Comparison of ENCODE assay signal across 8 cellular contexts in genomic region chr17:80195671-80196529, GRCh38. TPM values are rescaled to one million over a fixed set of nuclear protein-coding genes. Genes with fewer than 3 reads are reported as not detected.
DNase-seq lines count a peak whose midpoint lies in the region; ATAC-seq and TF ChIP-seq lines count a peak whose summit lies in the region.

No MANE protein-coding gene starts in this region.

- peak; percentile 99 for TF ChIP-seq CTCF in Loucy (conservative IDR thresholded peaks at IDR 0.05; ENCODE audit: low read length)
- peak; percentile 86 for TF ChIP-seq CTCF in fibroblast of villous mesenchyme (IDR thresholded peaks at IDR 0.05; ENCODE audit: insufficient read depth, low read depth, low read length)

- no peaks in the 10 kb centered on the region for H3K9me2 ChIP-seq in Loucy (replicated peaks; ENCODE audit: low read depth, low read length)

- H3K4me2 ChIP-seq in Loucy (ENCODE audit: low read depth, low read length, poor library complexity, severe bottlenecking), result no peak overlapping the region

- POLR2A ChIA-PET in CD8-positive, alpha-beta memory T cell (lab: Charles Lee), result interaction anchor here (0.6 to 1.1 kb wide), 4 partner anchors 23 to 219 kb away, joined by 3 to 5 read pairs (median 3); no protein-coding TSS in a partner anchor

- H3K36me3 Mint-ChIP-seq in CD8-positive, alpha-beta memory T cell, result no peaks in the 10 kb centered on the region

- peak; percentile 44 to 75 (median 56) for DNase-seq in CD8-positive, alpha-beta memory T cell
- DNase-seq in activated T-cell treated with anti-CD3 and anti-CD28 coated beads for 48 hours (ENCODE audit: low read depth), result peak; percentile 27
- no peak for DNase-seq in fibroblast of villous mesenchyme (ENCODE audit: low read depth)
- peak; percentile 63 for DNase-seq in stimulated activated CD4-positive, alpha-beta T cell treated with anti-CD3 and anti-CD28 coated beads, Interleukin-4, amount 100 ng/mL, for 24 hours
- no peak for DNase-seq in SKM-1 treated with dmso at 0.1 percent for 144 hours (lab: John Stamatoyannopoulos, UW; ENCODE audit: unreplicated experiment)
- DNase-seq in NCI-H2227 treated with DMSO at 0.1 percent for 48 hours (lab: John Stamatoyannopoulos, UW), result no peak

- no peaks in the 10 kb centered on the region for H3K9me3 ChIP-seq in CD8-positive, alpha-beta memory T cell (ENCODE audit: low read length)
- H3K9me3 ChIP-seq in Loucy (ENCODE audit: insufficient read depth, low read depth, low read length), result no peaks in the 10 kb centered on the region

- CTCF ChIA-PET in CD8-positive, alpha-beta memory T cell (lab: Charles Lee), result interaction anchor here (0.6 to 2.8 kb wide), 27 partner anchors 10 to 199 kb away, joined by 3 to 22 read pairs (median 4); partner anchors contain the start of genes GAA, SGSH and SLC26A11

- no peaks in the 10 kb centered on the region for H3K36me3 ChIP-seq in CD8-positive, alpha-beta memory T cell (ENCODE audit: insufficient read depth, low read length)
- H3K36me3 ChIP-seq in Loucy (ENCODE audit: insufficient read depth, low read length), result no peaks in the 10 kb centered on the region

- H3K4me3 Mint-ChIP-seq in CD8-positive, alpha-beta memory T cell, result no peak overlapping the region

- no peaks in the 10 kb centered on the region for H3K9me3 Mint-ChIP-seq in CD8-positive, alpha-beta memory T cell

- H3K27ac Mint-ChIP-seq in CD8-positive, alpha-beta memory T cell, result peak overlapping the region in 2 of 8 donors; percentile 17 to 38

- H3K4me1 Mint-ChIP-seq in CD8-positive, alpha-beta memory T cell, result peaks cover 0 to 2% (median 0%) of the 10 kb centered on the region in 3 donors

- no peak overlapping the region for H3K9ac ChIP-seq in Loucy (ENCODE audit: low read depth, low read length, poor library complexity, severe bottlenecking)

- H3K4me1 ChIP-seq in CD8-positive, alpha-beta memory T cell (ENCODE audit: insufficient read depth, low read length), result no peaks in the 10 kb centered on the region
- H3K4me1 ChIP-seq in Loucy (ENCODE audit: insufficient read depth, low read length, poor library complexity, severe bottlenecking), result no peaks in the 10 kb centered on the region

- H2AFZ ChIP-seq in Loucy (ENCODE audit: low read length), result no peak overlapping the region

- H4K20me1 ChIP-seq in Loucy (ENCODE audit: insufficient read depth, low read length, poor library complexity, severe bottlenecking), result no peaks in the 10 kb centered on the region

- H3K27me3 Mint-ChIP-seq in CD8-positive, alpha-beta memory T cell, result peaks cover 8 to 9% of the 10 kb centered on the region in 2 donors

- no peak overlapping the region for H3K27ac ChIP-seq in CD8-positive, alpha-beta memory T cell (ENCODE audit: low read depth, low read length)

- no peak for ATAC-seq in GM18909 (IDR thresholded peaks at IDR 0.05; ENCODE audit: poor library complexity, unreplicated experiment)

- H3K27me3 ChIP-seq in CD8-positive, alpha-beta memory T cell (ENCODE audit: insufficient read depth, low read length, poor library complexity, severe bottlenecking), result no peaks in the 10 kb centered on the region
- H3K27me3 ChIP-seq in Loucy (ENCODE audit: insufficient read depth, low read length, poor library complexity, severe bottlenecking), result no peaks in the 10 kb centered on the region

- H3K79me2 ChIP-seq in Loucy (ENCODE audit: insufficient read depth, low read length), result no peaks in the 10 kb centered on the region

- no peak overlapping the region for H3K4me3 ChIP-seq in CD8-positive, alpha-beta memory T cell (ENCODE audit: low read length)
- H3K4me3 ChIP-seq in Loucy (ENCODE audit: low read length, poor library complexity, severe bottlenecking) (no peak overlapping the region), fibroblast of villous mesenchyme (ENCODE audit: low read depth, low read length) (no peak overlapping the region)

- no peaks in the 10 kb centered on the region for H3F3A ChIP-seq in Loucy (ENCODE audit: low read depth)

RNA-seq across cellular contexts. Expression of gene SGSH, which starts 24.2 kb away (rescaled TPM):
- total RNA-seq in CD8-positive, alpha-beta memory T cell, result 10 to 100 TPM; 23.2 to 27.2 TPM
- polyA plus RNA-seq in CD8-positive, alpha-beta memory T cell, result 46.7 TPM
- 12.1 and 15.5 TPM in 2 replicates for total RNA-seq in fibroblast of villous mesenchyme

RNA-seq across cellular contexts. Expression of gene SLC26A11, which starts 24.3 kb away (rescaled TPM):
- 10 to 100 TPM; 18.1 to 19.6 TPM for total RNA-seq in CD8-positive, alpha-beta memory T cell
- polyA plus RNA-seq in CD8-positive, alpha-beta memory T cell, result 7.0 TPM
- total RNA-seq in fibroblast of villous mesenchyme, result 12.5 and 17.4 TPM in 2 replicates

RNA-seq across cellular contexts. Expression of gene CARD14, which starts 26.1 kb away (rescaled TPM):
- not detected for total RNA-seq in CD8-positive, alpha-beta memory T cell
- polyA plus RNA-seq in CD8-positive, alpha-beta memory T cell, result not detected
- under 0.01 TPM in 1 of 2 replicates, not detected in the other for total RNA-seq in fibroblast of villous mesenchyme

RNA-seq across cellular contexts. Expression of gene EIF4A3, which starts 49.0 kb away (rescaled TPM):
- total RNA-seq in CD8-positive, alpha-beta memory T cell, result 100 to 1,000 TPM; 174 to 181 TPM
- polyA plus RNA-seq in CD8-positive, alpha-beta memory T cell, result 77.6 TPM
- total RNA-seq in fibroblast of villous mesenchyme, result 73.8 and 84.6 TPM in 2 replicates

Comparison
In these comparisons a context has a peak if more than half of its experiments do, and no peak if none do; other contexts are left out.
1. DNase-seq: peak in CD8-positive, alpha-beta memory T cell (5 of 5), activated T-cell treated with anti-CD3 and anti-CD28 coated beads for 48 hours (single experiment) and stimulated activated CD4-positive, alpha-beta T cell treated with anti-CD3 and anti-CD28 coated beads, Interleukin-4, amount 100 ng/mL, for 24 hours (single experiment); none in fibroblast of villous mesenchyme (single experiment), SKM-1 treated with dmso at 0.1 percent for 144 hours (single experiment) and NCI-H2227 treated with DMSO at 0.1 percent for 48 hours (single experiment).